Comparison of ENCODE assay signal across 8 cellular contexts in the genomic region with DNA sequence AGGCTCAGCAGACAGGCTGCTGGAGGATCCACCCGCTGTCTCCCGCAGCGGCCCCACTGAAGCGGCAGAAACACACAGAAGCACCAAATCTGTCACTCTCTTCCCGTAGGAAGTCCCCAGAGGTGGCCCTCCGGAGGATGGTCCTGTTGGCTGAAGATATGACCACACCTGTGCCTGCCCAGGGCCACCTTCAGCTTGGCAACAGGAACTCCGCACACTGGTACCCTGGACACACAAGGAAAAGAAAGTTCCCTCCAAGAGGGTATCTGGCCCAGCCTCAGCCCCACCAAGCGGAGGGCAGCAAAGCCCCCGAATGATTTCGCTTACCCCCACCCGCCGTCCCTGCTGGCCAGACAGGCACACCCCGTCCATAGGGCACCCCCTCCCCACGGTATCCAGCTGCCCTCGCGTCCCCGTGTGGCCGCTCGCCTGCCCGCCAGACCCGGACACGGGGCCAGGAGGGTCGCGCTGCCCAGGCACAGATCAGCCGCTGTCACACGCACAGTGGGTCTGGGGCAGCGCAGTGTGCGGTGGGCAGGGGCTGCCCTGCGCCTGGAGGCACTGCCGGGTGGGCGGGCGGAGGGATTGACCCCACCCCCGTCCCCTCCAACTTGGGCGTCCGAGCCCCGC. TPM values are rescaled to one million over a fixed set of nuclear protein-coding genes. Genes with fewer than 3 reads are reported as not detected.
A peak's percentile ranks its signal among the peaks of the same experiment; 100 is the strongest.
DNase-seq lines count a peak whose midpoint lies in the region; ATAC-seq lines count a peak whose summit lies in the region.

No MANE protein-coding gene starts in this region.

- DNase-seq in stimulated activated naive CD4-positive, alpha-beta T cell (lab: John Stamatoyannopoulos, UW) = peak in 4 of 6 experiments; percentile 22 to 38 (median 36)
- no peak for DNase-seq in stimulated activated naive CD4-positive, alpha-beta T cell treated with Interleukin-2 at 50 U/mL for 16 hours (lab: John Stamatoyannopoulos, UW)
- no peak for DNase-seq in activated T-helper 2 cell treated with anti-CD3 and anti-CD28 coated beads, Interferon-gamma antibody, Interleukin-2, Interleukin-4, amounts not matched to agents 10 μg/mL and 5 μg/mL and 100 μg/mL, durations not matched to agents 14 hours and 24 hours and 36 hours (ENCODE audit: low spot score)
- DNase-seq in stimulated activated CD4-positive, alpha-beta T cell treated with anti-CD3 and anti-CD28 coated beads, Interleukin-1b, Interleukin-23, amount 100 ng/mL, for 48 hours = no peak
- no peak for DNase-seq in mucosa of gallbladder (ENCODE audit: low spot score)

- no peaks in the 10 kb centered on the region for H3K9me3 ChIP-seq in iPS-18c (ENCODE audit: control insufficient read depth, insufficient read depth, low read length)

- H3K36me3 Mint-ChIP-seq in activated T-helper 2 cell treated with anti-CD3 and anti-CD28 coated beads, Interferon-gamma antibody, Interleukin-2, Interleukin-4, amounts not matched to agents 10 μg/mL and 5 μg/mL and 100 μg/mL, durations not matched to agents 14 hours and 24 hours and 36 hours (ENCODE audit: low read depth) = peaks cover 27% of the 10 kb centered on the region

- H3K4me3 ChIP-seq in iPS-18c (ENCODE audit: insufficient read depth, low read depth, low read length) = peak overlapping the region; percentile 61

- peaks cover 2% of the 10 kb centered on the region for H3K4me1 Mint-ChIP-seq in activated T-helper 2 cell treated with anti-CD3 and anti-CD28 coated beads, Interferon-gamma antibody, Interleukin-2, Interleukin-4, amounts not matched to agents 10 μg/mL and 5 μg/mL and 100 μg/mL, durations not matched to agents 14 hours and 24 hours and 36 hours (ENCODE audit: low read depth)

- H3K27ac Mint-ChIP-seq in activated T-helper 2 cell treated with anti-CD3 and anti-CD28 coated beads, Interferon-gamma antibody, Interleukin-2, Interleukin-4, amounts not matched to agents 10 μg/mL and 5 μg/mL and 100 μg/mL, durations not matched to agents 14 hours and 24 hours and 36 hours = peak overlapping the region; percentile 46

- no peak for ATAC-seq in GM21381 (IDR thresholded peaks at IDR 0.05; ENCODE audit: unreplicated experiment)

- H3K27me3 Mint-ChIP-seq in activated T-helper 2 cell treated with anti-CD3 and anti-CD28 coated beads, Interferon-gamma antibody, Interleukin-2, Interleukin-4, amounts not matched to agents 10 μg/mL and 5 μg/mL and 100 μg/mL, durations not matched to agents 14 hours and 24 hours and 36 hours (ENCODE audit: low read depth) = no peaks in the 10 kb centered on the region

- peak overlapping the region; percentile 85 for H3K4me3 Mint-ChIP-seq in activated T-helper 2 cell treated with anti-CD3 and anti-CD28 coated beads, Interferon-gamma antibody, Interleukin-2, Interleukin-4, amounts not matched to agents 10 μg/mL and 5 μg/mL and 100 μg/mL, durations not matched to agents 14 hours and 24 hours and 36 hours (ENCODE audit: low read depth)

- H3K9me3 Mint-ChIP-seq in activated T-helper 2 cell treated with anti-CD3 and anti-CD28 coated beads, Interferon-gamma antibody, Interleukin-2, Interleukin-4, amounts not matched to agents 10 μg/mL and 5 μg/mL and 100 μg/mL, durations not matched to agents 14 hours and 24 hours and 36 hours = no peaks in the 10 kb centered on the region

- peak overlapping the region; percentile 69 for H3K27ac ChIP-seq in temporal lobe (ENCODE audit: low read depth, low read length)

- intact Hi-C loops in activated T-helper 2 cell treated with anti-CD3 and anti-CD28 coated beads, Interferon-gamma antibody, Interleukin-2, Interleukin-4, amounts not matched to agents 10 μg/mL and 5 μg/mL and 100 μg/mL, durations not matched to agents 14 hours and 24 hours and 36 hours (cut with micrococcal nuclease) = loop anchor here (1.0 to 2.0 kb wide), 2 partner anchors 9 to 61 kb away; a partner anchor contains a TSS

RNA-seq across cellular contexts. Expression of a gene that starts 7.0 kb away (rescaled TPM):
- 19.6 and 20.3 TPM in 2 replicates for total RNA-seq in activated T-helper 2 cell treated with anti-CD3 and anti-CD28 coated beads, Interferon-gamma antibody, Interleukin-2, Interleukin-4, amounts not matched to agents 10 μg/mL and 5 μg/mL and 100 μg/mL, durations not matched to agents 14 hours and 24 hours and 36 hours
- total RNA-seq in temporal lobe = 3.4 TPM
- total RNA-seq in mucosa of gallbladder = 179 TPM

RNA-seq across cellular contexts. Expression of a gene that starts 7.2 kb away (rescaled TPM):
- total RNA-seq in activated T-helper 2 cell treated with anti-CD3 and anti-CD28 coated beads, Interferon-gamma antibody, Interleukin-2, Interleukin-4, amounts not matched to agents 10 μg/mL and 5 μg/mL and 100 μg/mL, durations not matched to agents 14 hours and 24 hours and 36 hours = 1.1 and 1.3 TPM in 2 replicates
- total RNA-seq in temporal lobe (under 0.01 TPM), mucosa of gallbladder (7.5 TPM)

RNA-seq across cellular contexts. Expression of a gene that starts 8.5 kb away (rescaled TPM):
- 53.7 and 54.0 TPM in 2 replicates for total RNA-seq in activated T-helper 2 cell treated with anti-CD3 and anti-CD28 coated beads, Interferon-gamma antibody, Interleukin-2, Interleukin-4, amounts not matched to agents 10 μg/mL and 5 μg/mL and 100 μg/mL, durations not matched to agents 14 hours and 24 hours and 36 hours
- 20.9 TPM for total RNA-seq in temporal lobe
- total RNA-seq in mucosa of gallbladder = 38.1 TPM

RNA-seq across cellular contexts. Expression of a gene that starts 30.4 kb away (rescaled TPM):
- total RNA-seq in activated T-helper 2 cell treated with anti-CD3 and anti-CD28 coated beads, Interferon-gamma antibody, Interleukin-2, Interleukin-4, amounts not matched to agents 10 μg/mL and 5 μg/mL and 100 μg/mL, durations not matched to agents 14 hours and 24 hours and 36 hours = 1.3 and 2.2 TPM in 2 replicates
- 0.98 TPM for total RNA-seq in temporal lobe
- total RNA-seq in mucosa of gallbladder = 9.4 TPM

RNA-seq across cellular contexts. Expression of a gene that starts 32.4 kb away (rescaled TPM):
- 70.5 and 71.5 TPM in 2 replicates for total RNA-seq in activated T-helper 2 cell treated with anti-CD3 and anti-CD28 coated beads, Interferon-gamma antibody, Interleukin-2, Interleukin-4, amounts not matched to agents 10 μg/mL and 5 μg/mL and 100 μg/mL, durations not matched to agents 14 hours and 24 hours and 36 hours
- total RNA-seq in temporal lobe (35.7 TPM), mucosa of gallbladder (51.1 TPM)

Comparison
In these comparisons a context has a peak if more than half of its experiments do, and no peak if none do; other contexts are left out.
1. DNase-seq: peak in stimulated activated naive CD4-positive, alpha-beta T cell (4 of 6); none in stimulated activated naive CD4-positive, alpha-beta T cell treated with Interleukin-2 at 50 U/mL for 16 hours (single experiment), activated T-helper 2 cell treated with anti-CD3 and anti-CD28 coated beads, Interferon-gamma antibody, Interleukin-2, Interleukin-4, amounts not matched to agents 10 μg/mL and 5 μg/mL and 100 μg/mL, durations not matched to agents 14 hours and 24 hours and 36 hours (single experiment), stimulated activated CD4-positive, alpha-beta T cell treated with anti-CD3 and anti-CD28 coated beads, Interleukin-1b, Interleukin-23, amount 100 ng/mL, for 48 hours (single experiment) and mucosa of gallbladder (single experiment).